ENCODE assay signal across 19 cellular contexts in genomic region chr14:68316078-68316868, GRCh38.
"Had no signal": no experiment of that assay in that cellular context is flagged by ENCODE, and none has a peak within 500 bp of the region (broad histone marks: within the 10 kb centered on the region; RNA-seq: fewer than 3 reads in every experiment).

No MANE protein-coding gene starts in this region.

- H3K4me2 ChIP-seq: hepatocyte had no signal

- H3K36me3 Mint-ChIP-seq: mesothelial cell of epicardium had no signal

- DNase-seq: activated CD4-positive, alpha-beta T cell treated with anti-CD3 and anti-CD28 coated beads, Interleukin-2, amount 50 U/mL, for 4 hours; activated gamma-delta T cell; dermis blood vessel endothelial cell; effector memory CD8-positive, alpha-beta T cell; foreskin keratinocyte; left cardiac atrium; stimulated activated CD4-positive, alpha-beta T cell treated with anti-CD3 and anti-CD28 coated beads, Interleukin-15, amount 100 ng/mL, for 24 hours; stimulated activated CD4-positive, alpha-beta T cell treated with anti-CD3 and anti-CD28 coated beads, Interleukin-2, amount 100 ng/mL, for 48 hours; upper lobe of right lung; WERI-Rb-1 had no signal

- H3K4me1 ChIP-seq: foreskin keratinocyte, prostate gland, upper lobe of right lung had no signal

- H3K4me3 ChIP-seq: hepatocyte, prostate gland, right atrium auricular region, skin epidermis, thoracic aorta, upper lobe of right lung had no signal

- H2AFZ ChIP-seq: hepatocyte had no signal

- H3K27me3 ChIP-seq: foreskin keratinocyte, hepatocyte, right atrium auricular region, upper lobe of right lung had no signal

- H3K27ac Mint-ChIP-seq: activated naive CD8-positive, alpha-beta T cell; effector memory CD8-positive, alpha-beta T cell; mesothelial cell of epicardium had no signal

- H3K9me3 ChIP-seq: prostate gland, right atrium auricular region, thoracic aorta, upper lobe of right lung had no signal

- H3K79me2 ChIP-seq: hepatocyte had no signal

- H3K9me3 Mint-ChIP-seq: effector memory CD8-positive, alpha-beta T cell; mesothelial cell of epicardium had no signal

- H3K4me3 Mint-ChIP-seq: activated naive CD8-positive, alpha-beta T cell; effector memory CD8-positive, alpha-beta T cell; mesothelial cell of epicardium had no signal

- H3K27me3 Mint-ChIP-seq: activated naive CD8-positive, alpha-beta T cell; effector memory CD8-positive, alpha-beta T cell had no signal

- ATAC-seq: effector memory CD8-positive, alpha-beta T cell; foreskin keratinocyte; left cardiac atrium; upper lobe of right lung had no signal

- H3K36me3 ChIP-seq: prostate gland, right atrium auricular region, thoracic aorta, upper lobe of right lung, WERI-Rb-1 had no signal

- H3K27ac ChIP-seq: foreskin keratinocyte, hepatocyte, prostate gland, right atrium auricular region, skin epidermis, thoracic aorta, upper lobe of right lung, WERI-Rb-1 had no signal

- FAIRE-seq: bronchial epithelial cell, islet of Langerhans had no signal
